In genomic region chr11:8786933-8787332, GRCh38 we compare ENCODE assay signal across 2 cellular contexts.
TF ChIP-seq lines count a peak whose summit lies in the region.

No MANE protein-coding gene starts in this region.

TF ChIP-seq in HepG2, 621 proteins besides CTCF, POLR2A, EP300 and RAD21:
- TF ChIP-seq E2F5 (CRISPR knock-in tag; conservative IDR thresholded peaks at IDR 0.05) (no peak), TEAD3 (CRISPR knock-in tag; optimal IDR thresholded peaks at IDR 0.05; ENCODE audit: borderline replicate concordance) (peak; percentile 62)
TF ChIP-seq in HepG2: peak in this region for 1.

TF ChIP-seq in H1, 55 proteins besides CTCF, POLR2A, EP300 and RAD21:
- TF ChIP-seq TEAD4 (IDR thresholded peaks at IDR 0.05; ENCODE audit: low read depth, low read length) (peak; percentile 64; the same call in 1 of the 2 replicates), GTF2F1 (IDR thresholded peaks at IDR 0.05; ENCODE audit: borderline replicate concordance, low read depth, low read length) (no peak)
